Comparison of ENCODE assay signal across 18 cellular contexts in the genomic region with DNA sequence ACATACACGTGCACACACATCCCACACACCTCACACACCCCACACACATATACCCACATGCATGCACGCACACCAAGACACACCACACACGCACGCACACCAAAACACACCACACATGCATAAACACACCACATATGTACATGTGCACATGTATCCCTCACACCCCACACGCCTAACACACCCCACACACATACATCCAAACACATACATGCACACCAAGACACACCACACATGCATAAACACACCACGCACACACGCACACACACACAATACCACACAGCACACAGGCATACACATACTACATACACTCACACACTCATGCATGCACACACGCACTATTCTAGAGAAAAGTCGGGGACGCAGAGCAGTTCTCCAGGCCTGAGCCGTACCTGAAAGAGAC.
"Had no signal": no experiment of that assay in that cellular context is flagged by ENCODE, and none has a peak within 500 bp of the region (broad histone marks: within the 10 kb centered on the region; RNA-seq: fewer than 3 reads in every experiment).

No MANE protein-coding gene starts in this region.

- H3K4me1 ChIP-seq: ascending aorta, sigmoid colon had no signal

- H3K9me3 ChIP-seq: ascending aorta, gastrocnemius medialis, heart left ventricle, mucosa of descending colon, ovary, sigmoid colon, thoracic aorta had no signal

- DNase-seq: activated CD4-positive, alpha-beta T cell treated with anti-CD3 and anti-CD28 coated beads, Interleukin-2, amount 50 U/mL, for 1 hour; activated CD8-positive, alpha-beta memory T cell treated with anti-CD3 and anti-CD28 coated beads, Interleukin-2, amount 50 U/mL, for 4 hours; activated naive CD4-positive, alpha-beta T cell treated with anti-CD3 and anti-CD28 coated beads, Interleukin-2, amount 10 ng/mL, durations not matched to agents 7 days and 5 days; activated T-cell treated with anti-CD3 and anti-CD28 coated beads, Interleukin-2, amount 50 U/mL, for 4 hours; cortex of kidney; gastrocnemius medialis; kidney; mucosa of descending colon; naive B cell; ovary; sigmoid colon; stimulated activated CD4-positive, alpha-beta T cell treated with anti-CD3 and anti-CD28 coated beads, Interleukin-4, amount 100 ng/mL, for 24 hours had no signal

- ATAC-seq: activated CD4-positive, CD25-positive, alpha-beta regulatory T cell treated with anti-CD3 and anti-CD28 coated beads, Interleukin-2, amount 50 U/mL, for 24 hours; activated T-cell treated with anti-CD3 and anti-CD28 coated beads, Interleukin-2, amount 50 U/mL, for 4 hours; gastrocnemius medialis; left lobe of liver; mucosa of descending colon; stimulated activated effector memory CD8-positive, alpha-beta T cell treated with anti-CD3 and anti-CD28 coated beads, Interleukin-12 subunit alpha, Interleukin-12 subunit beta, amount 100 ng/mL, for 72 hours had no signal

- H3K27me3 ChIP-seq: ascending aorta, gastrocnemius medialis, heart left ventricle, ovary, sigmoid colon had no signal

- H3K4me3 ChIP-seq: gastrocnemius medialis, mucosa of descending colon, ovary, sigmoid colon, thoracic aorta had no signal

- H3K36me3 ChIP-seq: ascending aorta, gastrocnemius medialis, heart left ventricle, ovary, sigmoid colon, thoracic aorta had no signal

- H3K27ac ChIP-seq: ascending aorta, gastrocnemius medialis, ovary, sigmoid colon, thoracic aorta had no signal

- FAIRE-seq: kidney had no signal
